Comparison of ENCODE assay signal across 22 cellular contexts in the genomic region with DNA sequence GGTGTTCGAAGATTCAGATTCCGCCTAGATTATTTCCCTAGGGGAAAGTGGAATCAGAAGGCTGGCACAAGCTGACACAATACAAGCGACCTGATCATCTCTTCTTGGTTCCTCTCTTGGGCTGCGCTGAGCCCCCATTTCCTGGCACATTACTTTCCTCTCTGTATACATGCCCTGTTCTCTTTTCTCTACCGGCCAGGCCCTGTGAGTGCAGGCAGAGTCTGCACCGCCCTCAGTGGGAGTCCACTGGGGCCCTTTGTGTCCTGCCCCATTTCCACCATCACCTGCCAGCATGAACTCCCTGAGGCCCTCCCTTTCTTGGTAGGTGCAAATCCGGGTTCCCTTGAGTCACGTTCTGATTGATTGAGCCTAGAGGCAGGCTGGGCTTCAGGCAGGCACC.
"Had no signal": no experiment of that assay in that cellular context is flagged by ENCODE, and none has a peak within 500 bp of the region (broad histone marks: within the 10 kb centered on the region; RNA-seq: fewer than 3 reads in every experiment).

No MANE protein-coding gene starts in this region.

- H3K9me3 ChIP-seq: colonic mucosa, esophagus squamous epithelium, gastrocnemius medialis, left lung, lower lobe of right lung had no signal

- H3K36me3 ChIP-seq: colonic mucosa, esophagus squamous epithelium, gastrocnemius medialis, heart right ventricle, left lung, lower lobe of right lung had no signal

- H3K27ac Mint-ChIP-seq: dendritic cell treated with granulocyte-macrophage colony-stimulating factor and Interleukin-4, amounts not matched to agents 40 ng/mL and 50 ng/mL, for 4 days; effector memory CD8-positive, alpha-beta T cell; endodermal cell had no signal

- H3K9me3 Mint-ChIP-seq: dendritic cell treated with granulocyte-macrophage colony-stimulating factor and Interleukin-4, amounts not matched to agents 40 ng/mL and 50 ng/mL, for 4 days; endodermal cell had no signal

- DNase-seq: colonic mucosa; cortex of kidney; effector CD8-positive, alpha-beta T cell; effector memory CD8-positive, alpha-beta T cell; endodermal cell; erythroblast; esophagus squamous epithelium; foreskin fibroblast; foreskin melanocyte; gastrocnemius medialis; glutamatergic neuron; heart right ventricle; hippocampal formation; left cardiac atrium; left ventricle myocardium superior; lower lobe of right lung; mesenchymal stem cell; midbrain had no signal

- H3K4me3 Mint-ChIP-seq: dendritic cell treated with granulocyte-macrophage colony-stimulating factor and Interleukin-4, amounts not matched to agents 40 ng/mL and 50 ng/mL, for 4 days; effector memory CD8-positive, alpha-beta T cell; endodermal cell had no signal

- H3K27ac ChIP-seq: colonic mucosa, epithelial cell of prostate, esophagus squamous epithelium, gastrocnemius medialis, heart right ventricle, left lung, lower lobe of right lung had no signal

- H3K27me3 Mint-ChIP-seq: dendritic cell treated with granulocyte-macrophage colony-stimulating factor and Interleukin-4, amounts not matched to agents 40 ng/mL and 50 ng/mL, for 4 days; effector memory CD8-positive, alpha-beta T cell had no signal

- H3K4me1 ChIP-seq: colonic mucosa, esophagus squamous epithelium, gastrocnemius medialis, heart right ventricle, left lung, lower lobe of right lung had no signal

- H3K4me3 ChIP-seq: colonic mucosa, esophagus squamous epithelium, gastrocnemius medialis, heart right ventricle, left lung, lower lobe of right lung had no signal

- H3K27me3 ChIP-seq: colonic mucosa, esophagus squamous epithelium, gastrocnemius medialis, heart right ventricle, left lung had no signal

- ATAC-seq: effector memory CD8-positive, alpha-beta T cell; esophagus mucosa; gastrocnemius medialis; heart right ventricle; left cardiac atrium; left lung; left ventricle myocardium superior; lower lobe of right lung had no signal
